ENCODE assay signal across 23 cellular contexts in the genomic region with DNA sequence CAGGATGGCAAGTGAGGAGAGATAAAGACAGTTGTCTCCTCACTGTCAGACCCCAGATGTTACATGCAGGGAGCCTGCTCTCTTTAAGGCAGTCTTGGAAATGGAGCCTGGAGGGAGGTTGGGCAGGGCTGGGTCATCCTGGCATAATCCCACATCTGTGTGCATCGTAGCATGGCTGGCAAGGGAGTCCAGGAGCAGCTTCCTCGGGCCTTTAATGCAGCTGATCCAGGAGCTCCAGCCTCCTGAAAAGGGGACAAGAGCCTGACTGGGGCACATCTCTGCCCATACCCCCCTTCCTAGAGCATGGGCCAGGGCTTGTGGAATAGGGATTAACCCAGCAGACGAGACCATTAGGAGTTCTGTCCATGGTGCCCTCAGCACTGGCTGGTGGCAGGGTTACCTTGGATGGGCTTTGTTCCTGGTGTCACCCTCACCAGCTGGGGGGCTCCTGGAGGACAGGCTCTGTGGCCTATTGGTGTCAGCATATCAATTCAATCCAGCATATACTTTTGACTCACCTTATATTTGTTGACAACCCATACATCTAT. TPM values are rescaled to one million over a fixed set of nuclear protein-coding genes. Genes with fewer than 3 reads are reported as not detected.
DNase-seq lines count a peak whose midpoint lies in the region; ATAC-seq, FAIRE-seq and TF ChIP-seq lines count a peak whose summit lies in the region.
"Had no signal": no experiment of that assay in that cellular context is flagged by ENCODE, and none has a peak within 500 bp of the region (broad histone marks: within the 10 kb centered on the region; RNA-seq: fewer than 3 reads in every experiment).

No MANE protein-coding gene starts in this region.

- H3K27me3 Mint-ChIP-seq in nephron progenitor cell (ENCODE audit: low read depth, poor library complexity): peaks cover 22% of the 10 kb centered on the region

- ATAC-seq in SK-N-SH treated with all-trans-retinoic acid at 6 μM for 48 hours: no peak
- ATAC-seq: CD8-positive, alpha-beta T cell; GM23338 had no signal

- FAIRE-seq in kidney (lab: Jason Lieb, UNC): no peak
- FAIRE-seq: D721Med, G401.6, GM12891 had no signal

- H3K4me3 ChIP-seq in SK-N-SH (ENCODE audit: low read depth in 2 of 2, low read length in 1 of 2) (no peak overlapping the region), kidney (ENCODE audit: low read length in 2 of 2) (no peak overlapping the region)
- H3K4me3 ChIP-seq: GM23338 had no signal

- H3K9me3 ChIP-seq in SK-N-SH (no peaks in the 10 kb centered on the region), kidney (ENCODE audit: control insufficient read depth in 1 of 2, low read length in 2 of 2) (no peaks in the 10 kb centered on the region)

- H3K27me3 ChIP-seq in SK-N-SH (ENCODE audit: insufficient read depth): no peaks in the 10 kb centered on the region

- H3K9ac ChIP-seq in SK-N-SH (no peak overlapping the region), kidney (ENCODE audit: low read length in 2 of 2) (no peak overlapping the region)

- TF ChIP-seq CTCF in SK-N-SH (IDR thresholded peaks at IDR 0.05) (no peak), kidney (IDR thresholded peaks at IDR 0.05; ENCODE audit: borderline replicate concordance, extremely low read depth, insufficient read depth) (no peak), nephron progenitor cell (IDR thresholded peaks at IDR 0.05) (no peak)

- TF ChIP-seq EP300 in SK-N-SH (IDR thresholded peaks at IDR 0.05; ENCODE audit: borderline replicate concordance in 1 of 2, low read depth in 1 of 2, low read length in 1 of 2): no peak

- DNase-seq in SK-N-SH (no peak), kidney (peak; percentile 23), posterior vena cava (ENCODE audit: low spot score) (peak; percentile 51), nephron progenitor cell (no peak), hippocampal formation (lab: John Stamatoyannopoulos, UW) (no peak), NCI-H1105 treated with DMSO at 0.1 percent for 48 hours (lab: John Stamatoyannopoulos, UW) (no peak), NCI-H2196 treated with DMSO at 0.1 percent for 48 hours (lab: John Stamatoyannopoulos, UW; ENCODE audit: unreplicated experiment) (no peak)
- DNase-seq: CD8-positive, alpha-beta T cell; COR-L47; DMS153; DMS79 treated with DMSO at 0.1 percent for 48 hours; EL had no signal

- H2AFZ ChIP-seq in SK-N-SH (ENCODE audit: low read depth): no peak overlapping the region
- H2AFZ ChIP-seq: GM23338 had no signal

- no peaks in the 10 kb centered on the region for H3K9me3 Mint-ChIP-seq in nephron progenitor cell
- H3K9me3 Mint-ChIP-seq: CD8-positive, alpha-beta T cell; GM23338 had no signal

- no peak overlapping the region for H3K4me3 Mint-ChIP-seq in nephron progenitor cell
- H3K4me3 Mint-ChIP-seq: CD14-positive monocyte; CD8-positive, alpha-beta T cell; GM23338 had no signal

- H3F3A ChIP-seq in SK-N-SH (replicated peaks; ENCODE audit: insufficient read depth): no peaks in the 10 kb centered on the region

- no peaks in the 10 kb centered on the region for H4K20me1 ChIP-seq in SK-N-SH (ENCODE audit: insufficient read depth)

- no peak for TF ChIP-seq RAD21 in SK-N-SH (IDR thresholded peaks at IDR 0.05; ENCODE audit: low read length)

- CTCF ChIA-PET in SK-N-SH (lab: Yijun Ruan, JAX): interaction anchor here (0.8 to 2.4 kb wide), 3 partner anchors 8 to 201 kb away, joined by 3 to 14 read pairs (median 6); no protein-coding TSS in a partner anchor

- H3K36me3 ChIP-seq in SK-N-SH (replicated peaks in 1 of 2; ENCODE audit: control insufficient read depth in 1 of 2, insufficient read depth in 2 of 2, low read length in 1 of 2) (no peaks in the 10 kb centered on the region), kidney (ENCODE audit: control insufficient read depth in 1 of 2, insufficient read depth in 2 of 2, low read length in 2 of 2) (no peaks in the 10 kb centered on the region)

- no peaks in the 10 kb centered on the region for H3K9me2 ChIP-seq in SK-N-SH

- intact Hi-C loops in kidney (cut with DNase I): no loop called here
- intact Hi-C loops in posterior vena cava (cut with DNase I): loop anchor here (5.0 to 10.0 kb wide), 2 partner anchors 275 to 293 kb away; a partner anchor contains a TSS

- H3K4me1 Mint-ChIP-seq in nephron progenitor cell: peaks cover 20% of the 10 kb centered on the region

- no peak overlapping the region for H3K27ac Mint-ChIP-seq in nephron progenitor cell
- H3K27ac Mint-ChIP-seq: CD14-positive monocyte; CD8-positive, alpha-beta T cell; GM23338 had no signal

- H3K4me2 ChIP-seq in SK-N-SH: no peak overlapping the region
- H3K4me2 ChIP-seq: GM23338 had no signal

- H3K27ac ChIP-seq in SK-N-SH (ENCODE audit: low read depth in 2 of 2, low read length in 1 of 2): no peak overlapping the region
- H3K27ac ChIP-seq in kidney (ENCODE audit: low read depth in 2 of 2, low read length in 2 of 2): no peak overlapping the region
- H3K27ac ChIP-seq: 22Rv1 had no signal

- WGBS in SK-N-SH (ENCODE audit: low lambda C conversion rate): 0% methylated on average over 1 of the region's 3 CpGs

- H3K36me3 Mint-ChIP-seq in nephron progenitor cell (ENCODE audit: low read depth): no peaks in the 10 kb centered on the region
- H3K36me3 Mint-ChIP-seq: CD14-positive monocyte; CD8-positive, alpha-beta T cell had no signal

- H3K79me2 ChIP-seq in SK-N-SH (ENCODE audit: insufficient read depth): no peaks in the 10 kb centered on the region

- H3K4me1 ChIP-seq in SK-N-SH (ENCODE audit: control insufficient read depth in 1 of 2, insufficient read depth in 2 of 2, low read depth in 1 of 2, low read length in 1 of 2) (no peaks in the 10 kb centered on the region; a peak in 1 of 4 replicates), kidney (ENCODE audit: control insufficient read depth in 1 of 2, insufficient read depth in 1 of 2, low read depth in 1 of 2, low read length in 2 of 2) (peaks cover 2 to 11% of the 10 kb centered on the region in 2 donors)

- POLR2A ChIA-PET in SK-N-SH (lab: Yijun Ruan, JAX): no interaction called here

TF ChIP-seq in SK-N-SH, 30 proteins besides CTCF, POLR2A, EP300 and RAD21 (continues in another document):
- TF ChIP-seq JUND (IDR thresholded peaks at IDR 0.05): no peak
- TF ChIP-seq, protein P1, sequence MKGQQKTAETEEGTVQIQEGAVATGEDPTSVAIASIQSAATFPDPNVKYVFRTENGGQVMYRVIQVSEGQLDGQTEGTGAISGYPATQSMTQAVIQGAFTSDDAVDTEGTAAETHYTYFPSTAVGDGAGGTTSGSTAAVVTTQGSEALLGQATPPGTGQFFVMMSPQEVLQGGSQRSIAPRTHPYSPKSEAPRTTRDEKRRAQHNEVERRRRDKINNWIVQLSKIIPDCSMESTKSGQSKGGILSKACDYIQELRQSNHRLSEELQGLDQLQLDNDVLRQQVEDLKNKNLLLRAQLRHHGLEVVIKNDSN (IDR thresholded peaks at IDR 0.05; ENCODE audit: borderline replicate concordance, low read depth): no peak
- TF ChIP-seq TEAD4 (IDR thresholded peaks at IDR 0.05; ENCODE audit: borderline replicate concordance, insufficient read depth): no peak
- TF ChIP-seq NFIC (IDR thresholded peaks at IDR 0.05; ENCODE audit: borderline replicate concordance): no peak
- TF ChIP-seq RFX5 (IDR thresholded peaks at IDR 0.05; ENCODE audit: low read length): no peak

TF ChIP-seq in SK-N-SH treated with all-trans-retinoic acid at 6 μM for 48 hours, 23 proteins besides CTCF, POLR2A, EP300 and RAD21 (continues in another document):
- TF ChIP-seq GLIS3 (CRISPR knock-in tag; IDR thresholded peaks at IDR 0.05) (no peak), SNAI2 (CRISPR knock-in tag; IDR thresholded peaks at IDR 0.05) (no peak), ZFP3 (CRISPR knock-in tag; IDR thresholded peaks at IDR 0.05) (no peak), TCF4 (CRISPR knock-in tag; IDR thresholded peaks at IDR 0.05; ENCODE audit: borderline replicate concordance) (no peak), CSDC2 (CRISPR knock-in tag; IDR thresholded peaks at IDR 0.05) (no peak), PPARA (CRISPR knock-in tag; IDR thresholded peaks at IDR 0.05; ENCODE audit: borderline replicate concordance) (no peak), ZC3H10 (CRISPR knock-in tag; IDR thresholded peaks at IDR 0.05) (no peak), ARNTL (CRISPR knock-in tag; IDR thresholded peaks at IDR 0.05; ENCODE audit: borderline replicate concordance, low read depth) (no peak), RARB (CRISPR knock-in tag; IDR thresholded peaks at IDR 0.05) (no peak), ISL1 (CRISPR knock-in tag; IDR thresholded peaks at IDR 0.05) (no peak)
- TF ChIP-seq, protein P2, sequence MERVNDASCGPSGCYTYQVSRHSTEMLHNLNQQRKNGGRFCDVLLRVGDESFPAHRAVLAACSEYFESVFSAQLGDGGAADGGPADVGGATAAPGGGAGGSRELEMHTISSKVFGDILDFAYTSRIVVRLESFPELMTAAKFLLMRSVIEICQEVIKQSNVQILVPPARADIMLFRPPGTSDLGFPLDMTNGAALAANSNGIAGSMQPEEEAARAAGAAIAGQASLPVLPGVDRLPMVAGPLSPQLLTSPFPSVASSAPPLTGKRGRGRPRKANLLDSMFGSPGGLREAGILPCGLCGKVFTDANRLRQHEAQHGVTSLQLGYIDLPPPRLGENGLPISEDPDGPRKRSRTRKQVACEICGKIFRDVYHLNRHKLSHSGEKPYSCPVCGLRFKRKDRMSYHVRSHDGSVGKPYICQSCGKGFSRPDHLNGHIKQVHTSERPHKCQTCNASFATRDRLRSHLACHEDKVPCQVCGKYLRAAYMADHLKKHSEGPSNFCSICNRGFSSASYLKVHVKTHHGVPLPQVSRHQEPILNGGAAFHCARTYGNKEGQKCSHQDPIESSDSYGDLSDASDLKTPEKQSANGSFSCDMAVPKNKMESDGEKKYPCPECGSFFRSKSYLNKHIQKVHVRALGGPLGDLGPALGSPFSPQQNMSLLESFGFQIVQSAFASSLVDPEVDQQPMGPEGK (CRISPR knock-in tag; IDR thresholded peaks at IDR 0.05; ENCODE audit: borderline replicate concordance): no peak
- TF ChIP-seq, protein P3, sequence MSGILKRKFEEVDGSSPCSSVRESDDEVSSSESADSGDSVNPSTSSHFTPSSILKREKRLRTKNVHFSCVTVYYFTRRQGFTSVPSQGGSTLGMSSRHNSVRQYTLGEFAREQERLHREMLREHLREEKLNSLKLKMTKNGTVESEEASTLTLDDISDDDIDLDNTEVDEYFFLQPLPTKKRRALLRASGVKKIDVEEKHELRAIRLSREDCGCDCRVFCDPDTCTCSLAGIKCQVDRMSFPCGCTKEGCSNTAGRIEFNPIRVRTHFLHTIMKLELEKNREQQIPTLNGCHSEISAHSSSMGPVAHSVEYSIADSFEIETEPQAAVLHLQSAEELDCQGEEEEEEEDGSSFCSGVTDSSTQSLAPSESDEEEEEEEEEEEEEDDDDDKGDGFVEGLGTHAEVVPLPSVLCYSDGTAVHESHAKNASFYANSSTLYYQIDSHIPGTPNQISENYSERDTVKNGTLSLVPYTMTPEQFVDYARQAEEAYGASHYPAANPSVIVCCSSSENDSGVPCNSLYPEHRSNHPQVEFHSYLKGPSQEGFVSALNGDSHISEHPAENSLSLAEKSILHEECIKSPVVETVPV (CRISPR knock-in tag; IDR thresholded peaks at IDR 0.05): no peak

RNA-seq across cellular contexts. Expression of a gene that starts 34.9 kb away (rescaled TPM):
- polyA plus RNA-seq in SK-N-SH (2012; rRNA removed): not detected in 2 replicates
- polyA plus RNA-seq in SK-N-SH (2012; cell fraction: cytosol; rRNA removed): not detected in 2 replicates
- polyA plus RNA-seq in SK-N-SH (2012; cell fraction: nucleus; rRNA removed): not detected in 2 replicates
- not detected for total RNA-seq in kidney
- polyA plus RNA-seq in kidney (ENCODE audit: insufficient read depth, low read depth, low replicate concordance): 1.9 TPM
- total RNA-seq in posterior vena cava: not detected
- total RNA-seq: A673; CD8-positive, alpha-beta T cell; GM23338; H7; HT1080 had no signal
- polyA plus RNA-seq: BJ, CD14-positive monocyte, GM23338 had no signal

Comparison
In these comparisons a context has a peak if more than half of its experiments do, and no peak if none do; other contexts are left out.
1. DNase-seq: peak in kidney (single experiment) and posterior vena cava (single experiment); none in SK-N-SH (single experiment), nephron progenitor cell (single experiment), hippocampal formation (0 of 2), NCI-H1105 treated with DMSO at 0.1 percent for 48 hours (single experiment) and NCI-H2196 treated with DMSO at 0.1 percent for 48 hours (single experiment).